9 cellular contexts compared by ENCODE assay signal in genomic region chr14:23285530-23286019, GRCh38. TPM values are rescaled to one million over a fixed set of nuclear protein-coding genes. Genes with fewer than 3 reads are reported as not detected.
DNase-seq lines count a peak whose midpoint lies in the region; ATAC-seq and TF ChIP-seq lines count a peak whose summit lies in the region.
"Had no signal": no experiment of that assay in that cellular context is flagged by ENCODE, and none has a peak within 500 bp of the region (broad histone marks: within the 10 kb centered on the region; RNA-seq: fewer than 3 reads in every experiment).

No MANE protein-coding gene starts in this region.

- peak overlapping the region; percentile 98 for H3K4me3 ChIP-seq in A673 (ENCODE audit: low read depth, low read length, poor library complexity, severe bottlenecking)

- H3K27me3 Mint-ChIP-seq in WTC11 (ENCODE audit: low read depth) (peaks cover 60% of the 10 kb centered on the region), progenitor cell of endocrine pancreas (no peaks in the 10 kb centered on the region)

- H3K27ac Mint-ChIP-seq in WTC11, result no peak overlapping the region
- H3K27ac Mint-ChIP-seq in progenitor cell of endocrine pancreas, result peak overlapping the region; percentile 93

- TF ChIP-seq CTCF in A673 (conservative IDR thresholded peaks at IDR 0.05; ENCODE audit: low read depth, low read length) (no peak), WTC11 (IDR thresholded peaks at IDR 0.05) (no peak), progenitor cell of endocrine pancreas (IDR thresholded peaks at IDR 0.05; ENCODE audit: unreplicated experiment) (no peak), GM13976 (IDR thresholded peaks at IDR 0.05; ENCODE audit: borderline replicate concordance, control extremely low read depth, extremely low read depth, insufficient read depth, missing control alignments) (no peak)

- in situ Hi-C loops in GM13976 (cut with MboI; ENCODE audit: low sequenced_read_pairs, unreplicated experiment), result no loop called here

- intact Hi-C loops in A673 (cut with micrococcal nuclease; ENCODE audit: unreplicated experiment), result no loop called here

- ATAC-seq in GM18907 (IDR thresholded peaks at IDR 0.05; ENCODE audit: unreplicated experiment), result peak; percentile 33
- ATAC-seq in HG03135 (IDR thresholded peaks at IDR 0.05; ENCODE audit: unreplicated experiment), result peak; percentile 27
- ATAC-seq in WTC11, result peak; percentile 30

- peak overlapping the region; percentile 87 for H3K27ac ChIP-seq in A673 (ENCODE audit: low read depth, low read length, poor library complexity, severe bottlenecking)

- BruUV-seq in A673 (replicated peaks; lab: Mats Ljungman, UMichigan), result no TSS peak

- H3K4me1 ChIP-seq in A673 (ENCODE audit: insufficient read depth, low read length, poor library complexity, severe bottlenecking), result peaks cover 6% of the 10 kb centered on the region

- DNase-seq in A673 (ENCODE audit: low spot score) (no peak), WTC11 (ENCODE audit: low spot score) (no peak), globus pallidus (ENCODE audit: low spot score) (peak; percentile 49), progenitor cell of endocrine pancreas (ENCODE audit: low spot score, unreplicated experiment) (no peak), HEK293T (ENCODE audit: extremely low spot score) (no peak), GM13976 (ENCODE audit: low spot score) (no peak)

- no peaks in the 10 kb centered on the region for H3K9me3 ChIP-seq in A673 (ENCODE audit: low read depth, low read length, poor library complexity, severe bottlenecking)

- H3K4me1 Mint-ChIP-seq in WTC11 (peaks cover 19% of the 10 kb centered on the region), progenitor cell of endocrine pancreas (ENCODE audit: low read depth) (peaks cover 8% of the 10 kb centered on the region)

- POLR2A ChIA-PET in A673 (lab: Charles Lee; ENCODE audit: low non-redundant PET) (interaction anchor here (0.5 kb wide), 1 partner anchor 69 kb away, joined by 4 read pairs; no protein-coding TSS in a partner anchor), WTC11 (lab: Charles Lee) (interaction anchor here (0.7 to 1.7 kb wide), 6 partner anchors 9 to 875 kb away, joined by 3 to 8 read pairs (median 6); partner anchors contain the start of genes BCL2L2 and IRF9), HEK293T (lab: Yijun Ruan, JAX) (interaction anchor here (0.9 to 3.6 kb wide), 15 partner anchors 9 to 190 kb away, joined by 3 to 46 read pairs (median 6); partner anchors contain the start of genes ACIN1, BCL2L2, C14orf119 and PABPN1)

- H3K27me3 ChIP-seq in A673 (replicated peaks; ENCODE audit: insufficient read depth, low read depth, low read length, poor library complexity), result no peaks in the 10 kb centered on the region

- H3K36me3 Mint-ChIP-seq in WTC11 (no peaks in the 10 kb centered on the region), progenitor cell of endocrine pancreas (ENCODE audit: insufficient read depth) (no peaks in the 10 kb centered on the region)

- peak overlapping the region; percentile 93 for H3K4me3 Mint-ChIP-seq in WTC11
- peak overlapping the region; percentile 87 for H3K4me3 Mint-ChIP-seq in progenitor cell of endocrine pancreas (ENCODE audit: low read depth)

- H3K9me3 Mint-ChIP-seq in WTC11 (no peaks in the 10 kb centered on the region), progenitor cell of endocrine pancreas (ENCODE audit: low read depth) (no peaks in the 10 kb centered on the region)

- CTCF ChIA-PET in A673 (lab: Charles Lee), result interaction anchor here (0.5 to 1.2 kb wide), 2 partner anchors 10 to 165 kb away, joined by 3 to 8 read pairs; no protein-coding TSS in a partner anchor
- CTCF ChIA-PET in WTC11 (lab: Charles Lee), result interaction anchor here (0.6 to 2.3 kb wide), 11 partner anchors 9 to 165 kb away, joined by 3 to 23 read pairs (median 5); partner anchors contain the start of genes BCL2L2 and PABPN1
- CTCF ChIA-PET in HEK293T (lab: Yijun Ruan, JAX), result no interaction called here

- no peaks in the 10 kb centered on the region for H3K36me3 ChIP-seq in A673 (ENCODE audit: insufficient read depth, low read length, poor library complexity, severe bottlenecking)

TF ChIP-seq in WTC11, 78 proteins besides CTCF, POLR2A, EP300 and RAD21 (continues in another document):
- TF ChIP-seq ERG (CRISPR knock-in tag; IDR thresholded peaks at IDR 0.05) (no peak), ATF6 (CRISPR knock-in tag; IDR thresholded peaks at IDR 0.05) (no peak), MAX (CRISPR knock-in tag; IDR thresholded peaks at IDR 0.05) (no peak)

TF ChIP-seq in HEK293T, 16 proteins besides CTCF, POLR2A, EP300 and RAD21:
- no peak for TF ChIP-seq FOXA1 (IDR thresholded peaks at IDR 0.05)
- TF ChIP-seq FOXM1 (IDR thresholded peaks at IDR 0.05; ENCODE audit: borderline replicate concordance), result no peak
- no peak for TF ChIP-seq CTBP1 (IDR thresholded peaks at IDR 0.05; ENCODE audit: borderline replicate concordance)
- no peak for TF ChIP-seq ARNT (IDR thresholded peaks at IDR 0.05)
- TF ChIP-seq HDGF (IDR thresholded peaks at IDR 0.05; ENCODE audit: borderline replicate concordance), result no peak
- no peak for TF ChIP-seq SUZ12 (IDR thresholded peaks at IDR 0.05)
- no peak for TF ChIP-seq ELF4 (IDR thresholded peaks at IDR 0.05)
- no peak for TF ChIP-seq BHLHE40 (IDR thresholded peaks at IDR 0.05; ENCODE audit: borderline replicate concordance)
- TF ChIP-seq FOXK2 (IDR thresholded peaks at IDR 0.05), result no peak
- TF ChIP-seq L3MBTL2 (conservative IDR thresholded peaks at IDR 0.05), result no peak
- no peak for TF ChIP-seq TARDBP (IDR thresholded peaks at IDR 0.05)
- no peak for TF ChIP-seq LEF1 (IDR thresholded peaks at IDR 0.05; ENCODE audit: borderline replicate concordance)
- no peak for TF ChIP-seq NFRKB (IDR thresholded peaks at IDR 0.05)
- no peak for TF ChIP-seq PKNOX1 (IDR thresholded peaks at IDR 0.05)
- no peak for TF ChIP-seq ZNF384 (IDR thresholded peaks at IDR 0.05)
- no peak for TF ChIP-seq SP1 (IDR thresholded peaks at IDR 0.05)

RNA-seq across cellular contexts. Expression of gene HOMEZ, which starts 0.4 kb away (rescaled TPM):
- total RNA-seq in A673 (2021), result 6.3 and 9.5 TPM in 2 replicates
- total RNA-seq in WTC11 (2021), result 9.4 to 10.7 TPM (median 10.1 TPM) in 3 replicates
- 21.1 and 22.5 TPM in 2 replicates for total RNA-seq in progenitor cell of endocrine pancreas

RNA-seq across cellular contexts. Expression of gene PPP1R3E, which starts 17.1 kb away (rescaled TPM):
- total RNA-seq in A673 (2021) (9.7 and 10.9 TPM in 2 replicates), WTC11 (2021) (4.1 to 7.4 TPM (median 5.9 TPM) in 3 replicates), progenitor cell of endocrine pancreas (8.4 and 8.9 TPM in 2 replicates)

RNA-seq across cellular contexts. Expression of gene BCL2L2, which starts 21.1 kb away (rescaled TPM):
- 22.8 and 25.1 TPM in 2 replicates for total RNA-seq in A673 (2021)
- total RNA-seq in WTC11 (2021), result 15.5 to 18.2 TPM (median 16.9 TPM) in 3 replicates
- 23.7 and 24.3 TPM in 2 replicates for total RNA-seq in progenitor cell of endocrine pancreas

RNA-seq across cellular contexts. Expression of gene PABPN1, which starts 35.7 kb away (rescaled TPM):
- total RNA-seq in A673 (2021) (275 and 287 TPM in 2 replicates), WTC11 (2021) (290 to 321 TPM (median 295 TPM) in 3 replicates), progenitor cell of endocrine pancreas (318 and 338 TPM in 2 replicates)

RNA-seq across cellular contexts. Expression of gene RNF212B, which starts 47.8 kb away (rescaled TPM):
- not detected in 2 replicates for total RNA-seq in A673 (2021)
- total RNA-seq in WTC11 (2021), result 0.27 to 0.55 TPM (median 0.46 TPM) in 3 replicates
- total RNA-seq in progenitor cell of endocrine pancreas, result not detected in 2 replicates
- total RNA-seq: renal cortical epithelial cell had no signal
